Comparison of ENCODE assay signal across 17 cellular contexts in genomic region chr1:6507461-6507911, GRCh38. TPM values are rescaled to one million over a fixed set of nuclear protein-coding genes. Genes with fewer than 3 reads are reported as not detected.
DNase-seq lines count a peak whose midpoint lies in the region; ATAC-seq, FAIRE-seq and TF ChIP-seq lines count a peak whose summit lies in the region.
"Had no signal": no experiment of that assay in that cellular context is flagged by ENCODE, and none has a peak within 500 bp of the region (broad histone marks: within the 10 kb centered on the region; RNA-seq: fewer than 3 reads in every experiment).

No MANE protein-coding gene starts in this region.

- ATAC-seq in stimulated activated naive CD8-positive, alpha-beta T cell treated with anti-CD3 and anti-CD28 coated beads, Interleukin-15, Interleukin-2, amounts not matched to agents 100 U/mL and 50 U/mL, for 24 hours, result no peak
- ATAC-seq: CD8-positive, alpha-beta T cell; HCT116; Panc1; Right ventricle myocardium inferior had no signal

- intact Hi-C loops in kidney (cut with DNase I), result no loop called here

- H3K4me3 ChIP-seq in BE2C (ENCODE audit: low read depth, low read length) (no peak overlapping the region), kidney (ENCODE audit: low read length in 2 of 2) (no peak overlapping the region), foreskin fibroblast (ENCODE audit: low read depth in 1 of 2, low read length in 2 of 2) (no peak overlapping the region)

- H3K36me3 ChIP-seq in BE2C (no peaks in the 10 kb centered on the region), kidney (ENCODE audit: control insufficient read depth in 1 of 2, insufficient read depth in 2 of 2, low read length in 2 of 2) (no peaks in the 10 kb centered on the region)

- DNase-seq in BE2C (peak; percentile 35), GM20000 (ENCODE audit: low spot score) (peak; percentile 18), cerebellar cortex (ENCODE audit: low spot score) (peak; percentile 93), kidney (peak; percentile 71), mesenteric fat pad (ENCODE audit: low spot score) (no peak), NCI-H226 (no peak), foreskin fibroblast (no peak)
- DNase-seq in stimulated activated naive CD8-positive, alpha-beta T cell treated with anti-CD3 and anti-CD28 coated beads, Interleukin-15, Interleukin-2, amounts not matched to agents 100 U/mL and 50 U/mL, for 24 hours, result no peak
- DNase-seq: CD8-positive, alpha-beta T cell; EL; NCI-H1048; NCI-H1694; NCI-H2107; NCI-H345 had no signal

- no peak for TF ChIP-seq CTCF in BE2C (IDR thresholded peaks at IDR 0.05; ENCODE audit: low read depth, low read length)
- TF ChIP-seq CTCF in GM20000 (IDR thresholded peaks at IDR 0.05; ENCODE audit: extremely low read depth, missing control alignments), result no peak
- TF ChIP-seq CTCF in kidney (IDR thresholded peaks at IDR 0.05; ENCODE audit: borderline replicate concordance, extremely low read depth, insufficient read depth), result no peak
- no peak for TF ChIP-seq CTCF in foreskin fibroblast (IDR thresholded peaks at IDR 0.05; ENCODE audit: low read depth, low read length)

- FAIRE-seq in kidney (lab: Jason Lieb, UNC), result no peak

- no peak overlapping the region for H3K27ac ChIP-seq in kidney (ENCODE audit: low read depth in 2 of 2, low read length in 2 of 2)

- H3K9ac ChIP-seq in kidney (ENCODE audit: low read length in 2 of 2), result no peak overlapping the region

- H3K4me1 ChIP-seq in BE2C (peaks cover 34% of the 10 kb centered on the region), kidney (ENCODE audit: control insufficient read depth in 1 of 2, insufficient read depth in 1 of 2, low read depth in 1 of 2, low read length in 2 of 2) (peaks cover 0 to 3% of the 10 kb centered on the region in 2 donors)

- no peaks in the 10 kb centered on the region for H3K27me3 ChIP-seq in BE2C

- H3K9me3 ChIP-seq in BE2C (no peaks in the 10 kb centered on the region), kidney (ENCODE audit: control insufficient read depth in 1 of 2, low read length in 2 of 2) (no peaks in the 10 kb centered on the region)

RNA-seq across cellular contexts. Expression of gene PLEKHG5, which starts 16.0 kb away (rescaled TPM):
- 14.3 TPM for polyA plus RNA-seq in BE2C (2012; ENCODE audit: insufficient read depth, insufficient read length, low read depth)
- total RNA-seq in kidney (14.0 TPM), mesenteric fat pad (9.3 TPM)
- polyA plus RNA-seq in kidney (ENCODE audit: insufficient read depth, low read depth, low replicate concordance), result 4.4 TPM

RNA-seq across cellular contexts. Expression of gene TNFRSF25, which starts 41.5 kb away (rescaled TPM):
- polyA plus RNA-seq in BE2C (2012; ENCODE audit: insufficient read depth, insufficient read length, low read depth), result 6.8 TPM
- 13.8 TPM for total RNA-seq in kidney
- 7.6 TPM for polyA plus RNA-seq in kidney (ENCODE audit: insufficient read depth, low read depth, low replicate concordance)
- total RNA-seq in mesenteric fat pad, result 6.0 TPM

RNA-seq across cellular contexts. Expression of gene NOL9, which starts 46.8 kb away (rescaled TPM):
- polyA plus RNA-seq in BE2C (2012; ENCODE audit: insufficient read depth, insufficient read length, low read depth), result 4.9 TPM
- 28.7 TPM for total RNA-seq in kidney
- polyA plus RNA-seq in kidney (ENCODE audit: insufficient read depth, low read depth, low replicate concordance), result 4.3 TPM
- total RNA-seq in mesenteric fat pad, result 23.2 TPM

RNA-seq across cellular contexts. Expression of gene TAS1R1, which starts 47.6 kb away (rescaled TPM):
- polyA plus RNA-seq in BE2C (2012; ENCODE audit: insufficient read depth, insufficient read length, low read depth), result not detected
- total RNA-seq in kidney, result not detected
- not detected for polyA plus RNA-seq in kidney (ENCODE audit: insufficient read depth, low read depth, low replicate concordance)
- not detected for total RNA-seq in mesenteric fat pad
- total RNA-seq: CD8-positive, alpha-beta T cell; Right ventricle myocardium inferior had no signal

Comparison
In these comparisons a context has a peak if more than half of its experiments do, and no peak if none do; other contexts are left out.
1. DNase-seq: peak in BE2C (single experiment), GM20000 (single experiment), cerebellar cortex (single experiment) and kidney (single experiment); none in stimulated activated naive CD8-positive, alpha-beta T cell treated with anti-CD3 and anti-CD28 coated beads, Interleukin-15, Interleukin-2, amounts not matched to agents 100 U/mL and 50 U/mL, for 24 hours (single experiment), mesenteric fat pad (single experiment), NCI-H226 (single experiment) and foreskin fibroblast (0 of 2).